9 cellular contexts compared by ENCODE assay signal in genomic region chr1:167488786-167489185, GRCh38. TPM values are rescaled to one million over a fixed set of nuclear protein-coding genes. Genes with fewer than 3 reads are reported as not detected.
A peak's percentile ranks its signal among the peaks of the same experiment; 100 is the strongest.
DNase-seq lines count a peak whose midpoint lies in the region; ATAC-seq lines count a peak whose summit lies in the region.
"Had no signal": no experiment of that assay in that cellular context is flagged by ENCODE, and none has a peak within 500 bp of the region (broad histone marks: within the 10 kb centered on the region; RNA-seq: fewer than 3 reads in every experiment).

No MANE protein-coding gene starts in this region.

- DNase-seq in activated naive CD4-positive, alpha-beta T cell treated with anti-CD3 and anti-CD28 coated beads for 36 hours = peak; percentile 45
- no peak for DNase-seq in activated naive CD4-positive, alpha-beta T cell treated with anti-CD3 and anti-CD28 coated beads, Interleukin-2, amount 50 U/mL, for 16 hours
- peak; percentile 14 for DNase-seq in SHP77 treated with DMSO at 0.1 percent for 48 hours (lab: John Stamatoyannopoulos, UW)
- no peak for DNase-seq in effector memory CD4-positive, alpha-beta T cell
- no peak for DNase-seq in stimulated activated effector memory CD8-positive, alpha-beta T cell treated with anti-CD3 and anti-CD28 coated beads, Interleukin-12 subunit alpha, Interleukin-12 subunit beta, amount 100 ng/mL, for 72 hours (ENCODE audit: low spot score in 2 of 2)
- DNase-seq in left ventricle myocardium superior = no peak
- no peak for DNase-seq in putamen (ENCODE audit: low spot score)
- DNase-seq in NCI-H1694 (lab: John Stamatoyannopoulos, UW) = no peak
- DNase-seq: right cardiac atrium had no signal

- H3K4me1 ChIP-seq in effector memory CD4-positive, alpha-beta T cell (ENCODE audit: control insufficient read depth, insufficient read depth, low read length, poor library complexity, severe bottlenecking) = peaks cover 80% of the 10 kb centered on the region

- no peaks in the 10 kb centered on the region for H3K27me3 ChIP-seq in effector memory CD4-positive, alpha-beta T cell (replicated peaks; ENCODE audit: control insufficient read depth, insufficient read depth, low read length, poor library complexity, severe bottlenecking)

- peak overlapping the region; percentile 21 for H3K4me3 ChIP-seq in effector memory CD4-positive, alpha-beta T cell (ENCODE audit: insufficient read depth, low read depth, low read length, poor library complexity, severe bottlenecking)

- intact Hi-C loops in activated naive CD4-positive, alpha-beta T cell treated with anti-CD3 and anti-CD28 coated beads for 36 hours (cut with micrococcal nuclease) = loop anchor here (1.0 kb wide), 2 partner anchors 29 to 268 kb away; partner anchors contain the start of gene POU2F1
- intact Hi-C loops in left ventricle myocardium superior (cut with micrococcal nuclease) = no loop called here

- CTCF ChIA-PET in activated naive CD4-positive, alpha-beta T cell treated with anti-CD3 and anti-CD28 coated beads for 36 hours (lab: Charles Lee) = interaction anchor here (1.0 to 1.5 kb wide), 4 partner anchors 11 to 42 kb away, joined by 3 to 5 read pairs (median 4); partner anchors contain the start of gene CD247

- H3K9me3 Mint-ChIP-seq in activated naive CD4-positive, alpha-beta T cell treated with anti-CD3 and anti-CD28 coated beads for 36 hours = no peaks in the 10 kb centered on the region
- H3K9me3 Mint-ChIP-seq in stimulated activated effector memory CD8-positive, alpha-beta T cell treated with anti-CD3 and anti-CD28 coated beads, Interleukin-12 subunit alpha, Interleukin-12 subunit beta, amount 100 ng/mL, for 72 hours = no peaks in the 10 kb centered on the region

- peak overlapping the region; percentile 85 for H3K27ac Mint-ChIP-seq in activated naive CD4-positive, alpha-beta T cell treated with anti-CD3 and anti-CD28 coated beads for 36 hours
- H3K27ac Mint-ChIP-seq in stimulated activated effector memory CD8-positive, alpha-beta T cell treated with anti-CD3 and anti-CD28 coated beads, Interleukin-12 subunit alpha, Interleukin-12 subunit beta, amount 100 ng/mL, for 72 hours = peak overlapping the region; percentile 92

- H3K36me3 ChIP-seq in effector memory CD4-positive, alpha-beta T cell (ENCODE audit: control insufficient read depth, insufficient read depth, low read length) = peaks cover 6% of the 10 kb centered on the region

- no peaks in the 10 kb centered on the region for H3K9me3 ChIP-seq in effector memory CD4-positive, alpha-beta T cell (ENCODE audit: control insufficient read depth, low read length)

- peak overlapping the region; percentile 70 for H3K27ac ChIP-seq in effector memory CD4-positive, alpha-beta T cell (ENCODE audit: insufficient read depth, low read length, poor library complexity, severe bottlenecking)

- peaks cover 13% of the 10 kb centered on the region for H3K36me3 Mint-ChIP-seq in activated naive CD4-positive, alpha-beta T cell treated with anti-CD3 and anti-CD28 coated beads for 36 hours (ENCODE audit: low read depth)
- H3K36me3 Mint-ChIP-seq in stimulated activated effector memory CD8-positive, alpha-beta T cell treated with anti-CD3 and anti-CD28 coated beads, Interleukin-12 subunit alpha, Interleukin-12 subunit beta, amount 100 ng/mL, for 72 hours = peaks cover 100% of the 10 kb centered on the region

- H3K27me3 Mint-ChIP-seq in activated naive CD4-positive, alpha-beta T cell treated with anti-CD3 and anti-CD28 coated beads for 36 hours (ENCODE audit: low read depth) = no peaks in the 10 kb centered on the region

- H3K4me1 Mint-ChIP-seq in activated naive CD4-positive, alpha-beta T cell treated with anti-CD3 and anti-CD28 coated beads for 36 hours (ENCODE audit: low read depth) = peaks cover 93% of the 10 kb centered on the region
- H3K4me1 Mint-ChIP-seq in stimulated activated effector memory CD8-positive, alpha-beta T cell treated with anti-CD3 and anti-CD28 coated beads, Interleukin-12 subunit alpha, Interleukin-12 subunit beta, amount 100 ng/mL, for 72 hours = peaks cover 97% of the 10 kb centered on the region

- H3K4me3 Mint-ChIP-seq in activated naive CD4-positive, alpha-beta T cell treated with anti-CD3 and anti-CD28 coated beads for 36 hours = peak overlapping the region; percentile 66
- H3K4me3 Mint-ChIP-seq in stimulated activated effector memory CD8-positive, alpha-beta T cell treated with anti-CD3 and anti-CD28 coated beads, Interleukin-12 subunit alpha, Interleukin-12 subunit beta, amount 100 ng/mL, for 72 hours = peak overlapping the region; percentile 72

- no peak for ATAC-seq in stimulated activated effector memory CD8-positive, alpha-beta T cell treated with anti-CD3 and anti-CD28 coated beads, Interleukin-12 subunit alpha, Interleukin-12 subunit beta, amount 100 ng/mL, for 72 hours
- no peak for ATAC-seq in left ventricle myocardium superior
- ATAC-seq: right cardiac atrium had no signal

RNA-seq across cellular contexts. Expression of gene CD247, which starts 29.5 kb away (rescaled TPM):
- total RNA-seq in activated naive CD4-positive, alpha-beta T cell treated with anti-CD3 and anti-CD28 coated beads for 36 hours = 10 to 100 TPM; 73.5 to 78.3 TPM
- total RNA-seq in left ventricle myocardium superior = 0.57 TPM

Comparison
In these comparisons a context has a peak if more than half of its experiments do, and no peak if none do; other contexts are left out.
1. DNase-seq: peak in activated naive CD4-positive, alpha-beta T cell treated with anti-CD3 and anti-CD28 coated beads for 36 hours (single experiment) and SHP77 treated with DMSO at 0.1 percent for 48 hours (single experiment); none in activated naive CD4-positive, alpha-beta T cell treated with anti-CD3 and anti-CD28 coated beads, Interleukin-2, amount 50 U/mL, for 16 hours (single experiment), effector memory CD4-positive, alpha-beta T cell (0 of 3), stimulated activated effector memory CD8-positive, alpha-beta T cell treated with anti-CD3 and anti-CD28 coated beads, Interleukin-12 subunit alpha, Interleukin-12 subunit beta, amount 100 ng/mL, for 72 hours (0 of 2), left ventricle myocardium superior (single experiment), putamen (single experiment) and NCI-H1694 (single experiment).
2. RNA of gene CD247, which starts 29.5 kb away (total RNA-seq): 73.5 to 78.3 TPM in activated naive CD4-positive, alpha-beta T cell treated with anti-CD3 and anti-CD28 coated beads for 36 hours; 0.57 TPM in left ventricle myocardium superior (single experiment); every median in the first group is over 10 times any median in the second.